22 cellular contexts compared by ENCODE assay signal in genomic region chr2:100856732-100857131, GRCh38. TPM values are rescaled to one million over a fixed set of nuclear protein-coding genes. Genes with fewer than 3 reads are reported as not detected.
"Had no signal": no experiment of that assay in that cellular context is flagged by ENCODE, and none has a peak within 500 bp of the region (broad histone marks: within the 10 kb centered on the region; RNA-seq: fewer than 3 reads in every experiment).

No MANE protein-coding gene starts in this region.

- H3K9me3 Mint-ChIP-seq: activated CD8-positive, alpha-beta T cell treated with anti-CD3 and anti-CD28 coated beads for 36 hours; activated naive CD4-positive, alpha-beta T cell treated with anti-CD3 and anti-CD28 coated beads, Interleukin-2, amount 50 U/mL, for 72 hours; immature natural killer cell; natural killer cell; stimulated activated naive B cell treated with anti-CD40 and anti-IgM and Interleukin-4, amounts not matched to agents 10 μg/mL and 1 μg/mL and 100 μg/mL, for 72 hours; WTC11 had no signal

- H3K27me3 ChIP-seq: gastrocnemius medialis, heart left ventricle, tibial artery had no signal

- H3K27ac Mint-ChIP-seq: activated CD8-positive, alpha-beta T cell treated with anti-CD3 and anti-CD28 coated beads for 36 hours; immature natural killer cell; natural killer cell; stimulated activated naive B cell treated with anti-CD40 and anti-IgM and Interleukin-4, amounts not matched to agents 10 μg/mL and 1 μg/mL and 100 μg/mL, for 72 hours; WTC11 had no signal

- H3K4me1 Mint-ChIP-seq: immature natural killer cell, natural killer cell had no signal

- H3K27ac ChIP-seq: gastrocnemius medialis, neutrophil, parathyroid adenoma, tibial artery had no signal

- DNase-seq: activated CD4-positive, alpha-beta T cell treated with anti-CD3 and anti-CD28 coated beads for 4 hours; activated CD8-positive, alpha-beta T cell treated with anti-CD3 and anti-CD28 coated beads for 36 hours; activated gamma-delta T cell; activated T-cell treated with anti-CD3 and anti-CD28 coated beads, Interleukin-2, amount 50 U/mL, for 48 hours; amniotic stem cell; caudate nucleus; cortex of kidney; effector CD8-positive, alpha-beta T cell; gastrocnemius medialis; immature natural killer cell; natural killer cell; stimulated activated CD4-positive, alpha-beta T cell treated with anti-CD3 and anti-CD28 coated beads, Interleukin-15, amount 100 ng/mL, for 24 hours; stimulated activated CD4-positive, alpha-beta T cell treated with anti-CD3 and anti-CD28 coated beads, Interleukin-4, amount 100 ng/mL, for 1 hour; stimulated activated naive B cell treated with anti-CD40 and anti-IgM and Interleukin-4, amounts not matched to agents 10 μg/mL and 1 μg/mL and 100 μg/mL, for 72 hours; tibial artery had no signal

- H3K79me2 ChIP-seq: parathyroid adenoma had no signal

- H2AFZ ChIP-seq: parathyroid adenoma had no signal

- H3K4me3 Mint-ChIP-seq: activated CD8-positive, alpha-beta T cell treated with anti-CD3 and anti-CD28 coated beads for 36 hours; immature natural killer cell; natural killer cell; stimulated activated naive B cell treated with anti-CD40 and anti-IgM and Interleukin-4, amounts not matched to agents 10 μg/mL and 1 μg/mL and 100 μg/mL, for 72 hours; WTC11 had no signal

- H3K4me3 ChIP-seq: gastrocnemius medialis, heart left ventricle, lung, tibial artery had no signal

- H3K36me3 Mint-ChIP-seq: immature natural killer cell; natural killer cell; stimulated activated naive B cell treated with anti-CD40 and anti-IgM and Interleukin-4, amounts not matched to agents 10 μg/mL and 1 μg/mL and 100 μg/mL, for 72 hours; WTC11 had no signal

- ATAC-seq: activated CD8-positive, alpha-beta T cell treated with anti-CD3 and anti-CD28 coated beads for 36 hours; activated naive CD4-positive, alpha-beta T cell treated with anti-CD3 and anti-CD28 coated beads, Interleukin-2, amount 50 U/mL, for 72 hours; gastrocnemius medialis; natural killer cell; stimulated activated naive B cell treated with anti-CD40 and anti-IgM and Interleukin-4, amounts not matched to agents 10 μg/mL and 1 μg/mL and 100 μg/mL, for 72 hours; WTC11 had no signal

- H3K36me3 ChIP-seq: gastrocnemius medialis, heart left ventricle, neutrophil, tibial artery had no signal

- H3K9me3 ChIP-seq: gastrocnemius medialis, heart left ventricle, neutrophil, tibial artery had no signal

- H3K27me3 Mint-ChIP-seq: activated CD8-positive, alpha-beta T cell treated with anti-CD3 and anti-CD28 coated beads for 36 hours had no signal

- H3K4me1 ChIP-seq: gastrocnemius medialis, parathyroid adenoma, tibial artery had no signal

- FAIRE-seq: TTC549 had no signal

RNA-seq across cellular contexts. Expression of gene NPAS2, which starts 36.8 kb away (rescaled TPM):
- total RNA-seq: natural killer cell had no signal
- polyA plus RNA-seq: immature natural killer cell had no signal
